Comparison of ENCODE assay signal across 1 cellular context in genomic region chr9:124180557-124180956, GRCh38.
TF ChIP-seq lines count a peak whose summit lies in the region.

No MANE protein-coding gene starts in this region.

TF ChIP-seq in SK-N-SH treated with all-trans-retinoic acid at 6 μM for 48 hours, 23 proteins besides CTCF, POLR2A, EP300 and RAD21 (continued from another document):
- no peak for TF ChIP-seq CSRNP3 (CRISPR knock-in tag; IDR thresholded peaks at IDR 0.05)
- TF ChIP-seq OSR1 (CRISPR knock-in tag; IDR thresholded peaks at IDR 0.05) = no peak
- TF ChIP-seq ZNF8 (CRISPR knock-in tag; IDR thresholded peaks at IDR 0.05) = no peak
- no peak for TF ChIP-seq ISL1 (CRISPR knock-in tag; IDR thresholded peaks at IDR 0.05)
- no peak for TF ChIP-seq ZC3H10 (CRISPR knock-in tag; IDR thresholded peaks at IDR 0.05)
- no peak for TF ChIP-seq TCF4 (CRISPR knock-in tag; IDR thresholded peaks at IDR 0.05; ENCODE audit: borderline replicate concordance)
- TF ChIP-seq ZNF70 (CRISPR knock-in tag; IDR thresholded peaks at IDR 0.05) = no peak
